In the genomic region with DNA sequence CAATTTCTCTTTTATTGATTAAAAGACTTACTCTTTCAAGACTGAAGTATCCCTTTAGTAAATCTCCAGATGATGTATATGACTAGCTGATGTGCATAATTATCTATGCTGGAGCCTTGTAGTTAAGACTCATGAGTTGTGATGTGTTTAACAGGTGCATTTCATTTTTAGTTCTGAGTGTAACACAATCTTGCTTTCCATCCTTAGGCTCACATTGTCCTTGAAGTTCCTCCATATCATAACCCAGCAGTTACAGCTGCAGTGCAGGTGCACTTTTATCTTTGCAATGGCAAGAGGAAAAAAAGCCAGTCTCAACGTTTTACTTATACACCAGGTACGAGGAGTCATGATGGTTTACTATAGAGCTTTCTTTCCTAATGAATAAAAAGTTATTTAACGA, we compare ENCODE assay signal across 22 cellular contexts. TPM values are rescaled to one million over a fixed set of nuclear protein-coding genes. Genes with fewer than 3 reads are reported as not detected.
"Had no signal": no experiment of that assay in that cellular context is flagged by ENCODE, and none has a peak within 500 bp of the region (broad histone marks: within the 10 kb centered on the region; RNA-seq: fewer than 3 reads in every experiment).

No MANE protein-coding gene starts in this region.

- H3K9me3 Mint-ChIP-seq: nephron had no signal

- DNase-seq: cortex of kidney; dorsolateral prefrontal cortex; effector CD8-positive, alpha-beta T cell; foreskin melanocyte; heart left ventricle; hippocampal formation; kidney glomerular epithelial cell; mammary epithelial cell; occipital lobe; pancreas; retina; right lobe of liver; stimulated activated CD4-positive, alpha-beta T cell treated with anti-CD3 and anti-CD28 coated beads, Interleukin-12 subunit alpha, Interleukin-12 subunit beta, amount 100 ng/mL, for 4 hours; stimulated activated naive CD4-positive, alpha-beta T cell; stomach; substantia nigra; trophoblast cell had no signal

- H3K27me3 ChIP-seq: dorsolateral prefrontal cortex, heart left ventricle, pancreas, right lobe of liver, stomach had no signal

- H3K4me1 ChIP-seq: pancreas, prostate gland, right lobe of liver, stomach had no signal

- H3K9me3 ChIP-seq: heart left ventricle, pancreas, prostate gland, right lobe of liver, stomach, thoracic aorta had no signal

- H3K27ac ChIP-seq: dorsolateral prefrontal cortex, heart left ventricle, pancreas, prostate gland, right lobe of liver, skin epidermis, stomach, thoracic aorta had no signal

- H3K4me3 ChIP-seq: dorsolateral prefrontal cortex, heart left ventricle, pancreas, prostate gland, right lobe of liver, skin epidermis, stomach, thoracic aorta had no signal

- H3K27ac Mint-ChIP-seq: nephron had no signal

- H3K36me3 ChIP-seq: prostate gland had no signal

- FAIRE-seq: islet of Langerhans, pancreas had no signal

- ATAC-seq: heart left ventricle, pancreas, right lobe of liver had no signal

RNA-seq across cellular contexts. Expression of gene ESRP2, which starts 52.9 kb away (rescaled TPM):
- total RNA-seq: occipital lobe had no signal
